In genomic region chr6:119147101-119148053, GRCh38 we compare ENCODE assay signal across 8 cellular contexts.
DNase-seq lines count a peak whose midpoint lies in the region; ATAC-seq and TF ChIP-seq lines count a peak whose summit lies in the region.

No MANE protein-coding gene starts in this region.

- H3K79me1 ChIP-seq in mesendoderm (ENCODE audit: low read length) = no peaks in the 10 kb centered on the region

- no peak for TF ChIP-seq CTCF in body of pancreas (IDR thresholded peaks at IDR 0.05)
- TF ChIP-seq CTCF in tibial artery (IDR thresholded peaks at IDR 0.05) = no peak

- H3K4ac ChIP-seq in mesendoderm (ENCODE audit: low read depth, low read length) = no peak overlapping the region

- DNase-seq in AG20443 (ENCODE audit: low spot score) (peak; percentile 89), SIG-M5 (lab: John Stamatoyannopoulos, UW) (peak; percentile 90), body of pancreas (peak in 3 of 4 donors; percentile 42 to 63 (median 59)), mesendoderm (peak; percentile 66), tibial artery (peak; percentile 75 to 80), NCI-H2196 (lab: John Stamatoyannopoulos, UW; ENCODE audit: unreplicated experiment) (no peak)

- H3K23ac ChIP-seq in mesendoderm (ENCODE audit: low read length) = no peak overlapping the region

- WGBS in body of pancreas, 2 donors = 62 to 68% methylated on average over 5 to 6 of the region's 6 CpGs
- no CpG with 5 or more reads among the region's 6 CpGs for WGBS in mesendoderm (ENCODE audit: extremely low coverage, insufficient coverage, low lambda C conversion rate)

- H4K5ac ChIP-seq in mesendoderm (ENCODE audit: low read length) = no peak overlapping the region

- ATAC-seq in GM19023 (IDR thresholded peaks at IDR 0.05; ENCODE audit: unreplicated experiment) (peak; percentile 95), HG03103 (IDR thresholded peaks at IDR 0.05; ENCODE audit: low read depth, unreplicated experiment) (peak; percentile 97), body of pancreas (peak; percentile 36)

- H3K9me3 ChIP-seq in body of pancreas (no peaks in the 10 kb centered on the region), tibial artery (no peaks in the 10 kb centered on the region)

- peak overlapping the region; percentile 35 for H2BK120ac ChIP-seq in mesendoderm (ENCODE audit: low read depth, low read length)

- no peak overlapping the region for H3K56ac ChIP-seq in mesendoderm (ENCODE audit: low read length)

- no peak overlapping the region for H2BK5ac ChIP-seq in mesendoderm (ENCODE audit: low read length)

- H3K4me3 ChIP-seq in body of pancreas = no peak overlapping the region
- H3K4me3 ChIP-seq in mesendoderm (ENCODE audit: low read length) = no peak overlapping the region
- H3K4me3 ChIP-seq in tibial artery = no peak overlapping the region

- H3K9ac ChIP-seq in mesendoderm (ENCODE audit: low read length) = no peak overlapping the region

- H3K27me3 ChIP-seq in body of pancreas = no peaks in the 10 kb centered on the region
- no peaks in the 10 kb centered on the region for H3K27me3 ChIP-seq in mesendoderm (ENCODE audit: insufficient read depth, low read length, poor library complexity)
- no peaks in the 10 kb centered on the region for H3K27me3 ChIP-seq in tibial artery

- H2AK5ac ChIP-seq in mesendoderm (ENCODE audit: low read length) = peak overlapping the region; percentile 16

- TF ChIP-seq POLR2A in body of pancreas (IDR thresholded peaks at IDR 0.05) = no peak

- no peak overlapping the region for H4K8ac ChIP-seq in mesendoderm (ENCODE audit: low read depth, low read length)

- H3K4me2 ChIP-seq in mesendoderm (ENCODE audit: low read length) = no peak overlapping the region

- H3K18ac ChIP-seq in mesendoderm (ENCODE audit: low read length) = no peak overlapping the region

- H3K4me1 ChIP-seq in body of pancreas (peaks cover 15% of the 10 kb centered on the region), mesendoderm (ENCODE audit: control insufficient read depth, low read depth, low read length) (peaks cover 3% of the 10 kb centered on the region), tibial artery (peaks cover 0 to 30% (median 17%) of the 10 kb centered on the region in 4 donors)

- H2BK15ac ChIP-seq in mesendoderm (replicated peaks; ENCODE audit: low read depth) = no peak overlapping the region

- no peaks in the 10 kb centered on the region for H3K36me3 ChIP-seq in body of pancreas (replicated peaks in 1 of 2; ENCODE audit: insufficient read depth in 1 of 2, low read depth in 2 of 2)
- H3K36me3 ChIP-seq in mesendoderm (ENCODE audit: control insufficient read depth, insufficient read depth, low read length) = no peaks in the 10 kb centered on the region
- H3K36me3 ChIP-seq in tibial artery = no peaks in the 10 kb centered on the region

- intact Hi-C loops in body of pancreas (cut with DNase I) = no loop called here
- intact Hi-C loops in tibial artery (cut with DNase I; ENCODE audit: low total_unique reads) = no loop called here

- H3K27ac ChIP-seq in body of pancreas (peak overlapping the region in 2 of 4 donors; percentile 4 to 57), mesendoderm (ENCODE audit: low read depth, low read length) (no peak overlapping the region), tibial artery (peak overlapping the region; percentile 48 to 58)

- H3K79me2 ChIP-seq in mesendoderm (ENCODE audit: control insufficient read depth, insufficient read depth, low read length) = no peaks in the 10 kb centered on the region

Comparison
In these comparisons a context has a peak if more than half of its experiments do, and no peak if none do; other contexts are left out.
1. ATAC-seq: peak in every context shown above with its lines; median percentile 97 in HG03103; 95 in GM19023; 36 in body of pancreas.